ENCODE assay signal across 17 cellular contexts in the genomic region with DNA sequence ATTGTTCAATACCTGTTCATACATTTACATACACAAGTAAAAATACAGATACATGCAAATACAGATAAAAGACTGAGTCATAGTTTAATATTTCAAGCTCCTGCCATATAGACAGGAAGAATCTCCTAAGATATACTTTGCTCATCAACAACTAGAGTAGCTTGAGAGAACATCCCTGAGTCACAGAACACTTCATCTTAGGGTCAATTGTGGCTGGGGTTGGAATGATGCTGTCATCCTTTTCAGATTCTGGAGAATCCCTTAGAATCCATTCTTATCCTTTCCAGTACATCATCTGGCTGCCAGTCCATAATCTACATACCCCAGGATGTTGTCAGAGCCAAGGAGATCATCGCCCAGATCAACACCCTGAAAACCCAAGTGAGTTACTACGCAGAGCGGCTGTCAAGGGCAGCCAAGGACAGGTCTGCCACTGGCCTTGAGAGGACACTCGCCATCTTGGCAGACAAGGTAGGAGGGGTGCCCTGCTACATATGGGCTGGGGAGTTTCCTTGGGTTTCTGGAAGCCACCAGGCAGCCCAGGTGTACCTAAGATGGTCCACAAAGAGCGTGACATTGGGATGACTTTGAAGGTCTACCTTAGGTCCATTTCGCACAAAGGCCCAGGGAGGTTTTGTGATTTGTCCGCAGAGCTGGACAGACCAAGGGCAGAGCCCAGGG. TPM values are rescaled to one million over a fixed set of nuclear protein-coding genes. Genes with fewer than 3 reads are reported as not detected.
A peak's percentile ranks its signal among the peaks of the same experiment; 100 is the strongest.
DNase-seq lines count a peak whose midpoint lies in the region; ATAC-seq, FAIRE-seq and TF ChIP-seq lines count a peak whose summit lies in the region.
"Had no signal": no experiment of that assay in that cellular context is flagged by ENCODE, and none has a peak within 500 bp of the region (broad histone marks: within the 10 kb centered on the region; RNA-seq: fewer than 3 reads in every experiment).

No MANE protein-coding gene starts in this region.

- H3K27me3 ChIP-seq in CD4-positive, CD25-positive, alpha-beta regulatory T cell (ENCODE audit: control insufficient read depth, insufficient read depth, low read length): no peaks in the 10 kb centered on the region

- H3K27me3 Mint-ChIP-seq in CD4-positive, CD25-positive, alpha-beta regulatory T cell: no peaks in the 10 kb centered on the region
- no peaks in the 10 kb centered on the region for H3K27me3 Mint-ChIP-seq in activated naive CD8-positive, alpha-beta T cell
- H3K27me3 Mint-ChIP-seq in CD14-positive monocyte (ENCODE audit: low read depth in 3 of 3): no peaks in the 10 kb centered on the region

- no peak for TF ChIP-seq CTCF in CD14-positive monocyte (IDR thresholded peaks at IDR 0.05)

- peaks cover 45% of the 10 kb centered on the region for H3K36me3 Mint-ChIP-seq in CD4-positive, CD25-positive, alpha-beta regulatory T cell
- H3K36me3 Mint-ChIP-seq in activated naive CD8-positive, alpha-beta T cell: peaks cover 9% of the 10 kb centered on the region
- peaks cover 88 to 96% of the 10 kb centered on the region in 2 donors for H3K36me3 Mint-ChIP-seq in CD14-positive monocyte

- H3K4me1 ChIP-seq in CD4-positive, CD25-positive, alpha-beta regulatory T cell (ENCODE audit: control insufficient read depth, insufficient read depth, low read length, poor library complexity, severe bottlenecking): no peaks in the 10 kb centered on the region

- no peaks in the 10 kb centered on the region for H3K9me3 ChIP-seq in CD4-positive, CD25-positive, alpha-beta regulatory T cell (ENCODE audit: control insufficient read depth in 2 of 2, low read length in 2 of 2)

- no peaks in the 10 kb centered on the region for H3K9me3 Mint-ChIP-seq in CD4-positive, CD25-positive, alpha-beta regulatory T cell
- H3K9me3 Mint-ChIP-seq in activated naive CD8-positive, alpha-beta T cell (ENCODE audit: low read depth): no peaks in the 10 kb centered on the region
- H3K9me3 Mint-ChIP-seq in CD14-positive monocyte: peaks cover 0 to 3% (median 0%) of the 10 kb centered on the region in 7 donors
- H3K9me3 Mint-ChIP-seq: neural crest cell had no signal

- intact Hi-C loops in CD14-positive monocyte (cut with micrococcal nuclease): no loop called here

- DNase-seq in CD4-positive, CD25-positive, alpha-beta regulatory T cell: no peak
- DNase-seq in GM19239 (ENCODE audit: insufficient read length, low spot score) (no peak), iris pigment epithelial cell (ENCODE audit: low read depth) (peak; percentile 85), DMS114 treated with DMSO at 0.1 percent for 48 hours (lab: John Stamatoyannopoulos, UW; ENCODE audit: unreplicated experiment) (no peak), CD14-positive monocyte (ENCODE audit: low spot score) (no peak), nucleus accumbens (lab: John Stamatoyannopoulos, UW) (no peak)
- DNase-seq: central memory CD4-positive, alpha-beta T cell; hippocampal formation; NCI-H1105 treated with DMSO at 0.1 percent for 48 hours; NCI-H524; RPMI8226; substantia nigra had no signal

- peak overlapping the region in 2 of 3 donors; percentile 46 to 56 for H3K27ac Mint-ChIP-seq in CD4-positive, CD25-positive, alpha-beta regulatory T cell
- H3K27ac Mint-ChIP-seq in activated naive CD8-positive, alpha-beta T cell: peak overlapping the region; percentile 7
- H3K27ac Mint-ChIP-seq in CD14-positive monocyte: peak overlapping the region in 1 of 7 donors; percentile 38

- no peak overlapping the region for H3K27ac ChIP-seq in CD4-positive, CD25-positive, alpha-beta regulatory T cell (ENCODE audit: insufficient read depth, low read length, poor library complexity, severe bottlenecking)
- H3K27ac ChIP-seq: epithelial cell of prostate had no signal

- peak; percentile 33 for FAIRE-seq in GM19239 (lab: Jason Lieb, UNC)

- no peak overlapping the region for H3K4me3 ChIP-seq in CD4-positive, CD25-positive, alpha-beta regulatory T cell (ENCODE audit: low read depth, low read length)

- H3K4me1 Mint-ChIP-seq in CD4-positive, CD25-positive, alpha-beta regulatory T cell: peaks cover 0 to 15% (median 9%) of the 10 kb centered on the region in 4 donors
- peaks cover 62% of the 10 kb centered on the region for H3K4me1 Mint-ChIP-seq in activated naive CD8-positive, alpha-beta T cell (ENCODE audit: low read depth)
- H3K4me1 Mint-ChIP-seq in CD14-positive monocyte: peaks cover 12% of the 10 kb centered on the region
- H3K4me1 Mint-ChIP-seq: neural crest cell had no signal

- peaks cover 87% of the 10 kb centered on the region for H3K36me3 ChIP-seq in CD4-positive, CD25-positive, alpha-beta regulatory T cell (ENCODE audit: control insufficient read depth, insufficient read depth, low read length)

- ATAC-seq in CD4-positive, CD25-positive, alpha-beta regulatory T cell (ENCODE audit: low read depth in 2 of 2): no peak
- no peak for ATAC-seq in GM21576 (IDR thresholded peaks at IDR 0.05; ENCODE audit: unreplicated experiment)
- ATAC-seq: sciatic nerve had no signal

- no peak overlapping the region for H3K4me3 Mint-ChIP-seq in CD4-positive, CD25-positive, alpha-beta regulatory T cell
- H3K4me3 Mint-ChIP-seq in activated naive CD8-positive, alpha-beta T cell: no peak overlapping the region
- H3K4me3 Mint-ChIP-seq in CD14-positive monocyte: no peak overlapping the region
- H3K4me3 Mint-ChIP-seq: neural crest cell had no signal

RNA-seq across cellular contexts. Expression of gene COA5, which starts 55.7 kb away (rescaled TPM):
- total RNA-seq in CD4-positive, CD25-positive, alpha-beta regulatory T cell: 20.4 TPM
- 10 to 100 TPM; 32.6 to 40.7 (median 38.6) TPM for polyA plus RNA-seq in CD4-positive, CD25-positive, alpha-beta regulatory T cell
- polyA plus RNA-seq in CD14-positive monocyte: 10 to 100 TPM; 39.0 to 42.9 TPM

RNA-seq across cellular contexts. Expression of gene UNC50, which starts 55.8 kb away (rescaled TPM):
- 17.8 TPM for total RNA-seq in CD4-positive, CD25-positive, alpha-beta regulatory T cell
- 10 to 100 TPM; 44.9 to 58.6 (median 48.4) TPM for polyA plus RNA-seq in CD4-positive, CD25-positive, alpha-beta regulatory T cell
- polyA plus RNA-seq in CD14-positive monocyte: 10 to 100 TPM; 62.8 to 72.0 TPM
